8 cellular contexts compared by ENCODE assay signal in genomic region chr16:20675488-20676267, GRCh38. TPM values are rescaled to one million over a fixed set of nuclear protein-coding genes. Genes with fewer than 3 reads are reported as not detected.
DNase-seq lines count a peak whose midpoint lies in the region; ATAC-seq and TF ChIP-seq lines count a peak whose summit lies in the region.

No MANE protein-coding gene starts in this region.

- POLR2A ChIA-PET in SK-N-SH (lab: Yijun Ruan, JAX): no interaction called here

- no peaks in the 10 kb centered on the region for H3K9me2 ChIP-seq in SK-N-SH

- H3F3A ChIP-seq in SK-N-SH (replicated peaks; ENCODE audit: insufficient read depth): no peaks in the 10 kb centered on the region

- WGBS in SK-N-SH (ENCODE audit: low lambda C conversion rate): 26% methylated on average over 6 of the region's 6 CpGs
- WGBS in spleen, 5 donors: 2 to 7% (median 4%) methylated on average over 6 of the region's 6 CpGs

- H3K4me1 ChIP-seq in SK-N-SH (ENCODE audit: control insufficient read depth in 1 of 2, insufficient read depth in 2 of 2, low read depth in 1 of 2, low read length in 1 of 2) (no peaks in the 10 kb centered on the region; a peak in 1 of 4 replicates), iPS-20b (ENCODE audit: insufficient read depth, low read length) (peaks cover 32% of the 10 kb centered on the region), spleen (peaks cover 14 to 50% (median 39%) of the 10 kb centered on the region in 6 donors)

- DNase-seq in SK-N-SH (no peak), NCI-H1105 treated with DMSO at 0.1 percent for 48 hours (lab: John Stamatoyannopoulos, UW) (peak; percentile 29), spleen (peak; percentile 79), GDM1 (lab: John Stamatoyannopoulos, UW) (no peak)
- peak in 1 of 2 donors; percentile 17 for DNase-seq in activated naive CD4-positive, alpha-beta T cell treated with anti-CD3 and anti-CD28 coated beads, Interleukin-2, amount 50 U/mL, for 72 hours (ENCODE audit: low spot score in 2 of 2)

- no peaks in the 10 kb centered on the region for H4K20me1 ChIP-seq in SK-N-SH (ENCODE audit: insufficient read depth)

- H3K4me2 ChIP-seq in SK-N-SH: peak overlapping the region; percentile 19; the same call in 1 of the 2 replicates

- no peak overlapping the region for H3K4me3 ChIP-seq in SK-N-SH (ENCODE audit: low read depth in 2 of 2, low read length in 1 of 2)
- H3K4me3 ChIP-seq in iPS-20b (ENCODE audit: low read length): peak overlapping the region; percentile 62
- H3K4me3 ChIP-seq in spleen: peak overlapping the region; percentile 9 to 63 (median 34)

- H3K27me3 ChIP-seq in SK-N-SH (ENCODE audit: insufficient read depth): no peaks in the 10 kb centered on the region
- H3K27me3 ChIP-seq in iPS-20b (ENCODE audit: insufficient read depth, low read length): peaks cover 23% of the 10 kb centered on the region
- H3K27me3 ChIP-seq in spleen (replicated peaks in 1 of 7): no peaks in the 10 kb centered on the region

- H3K9ac ChIP-seq in SK-N-SH: no peak overlapping the region
- H3K9ac ChIP-seq in iPS-20b (ENCODE audit: low read depth, low read length): peak overlapping the region; percentile 65

- intact Hi-C loops in spleen (cut with DNase I; ENCODE audit: low total_unique reads): no loop called here

- no peaks in the 10 kb centered on the region for H3K9me3 Mint-ChIP-seq in activated naive CD4-positive, alpha-beta T cell treated with anti-CD3 and anti-CD28 coated beads, Interleukin-2, amount 50 U/mL, for 72 hours

- no peak overlapping the region for H2AFZ ChIP-seq in SK-N-SH (ENCODE audit: low read depth)

- H3K36me3 Mint-ChIP-seq in activated naive CD4-positive, alpha-beta T cell treated with anti-CD3 and anti-CD28 coated beads, Interleukin-2, amount 50 U/mL, for 72 hours: no peaks in the 10 kb centered on the region

- TF ChIP-seq RAD21 in SK-N-SH (IDR thresholded peaks at IDR 0.05; ENCODE audit: low read length): no peak

- no peaks in the 10 kb centered on the region for H3K79me2 ChIP-seq in SK-N-SH (ENCODE audit: insufficient read depth)

- H3K36me3 ChIP-seq in SK-N-SH (replicated peaks in 1 of 2; ENCODE audit: control insufficient read depth in 1 of 2, insufficient read depth in 2 of 2, low read length in 1 of 2) (no peaks in the 10 kb centered on the region), iPS-20b (ENCODE audit: insufficient read depth, low read depth, low read length) (no peaks in the 10 kb centered on the region), spleen (peaks cover 0 to 6% (median 0%) of the 10 kb centered on the region in 6 donors)

- H3K27ac ChIP-seq in SK-N-SH (ENCODE audit: low read depth in 2 of 2, low read length in 1 of 2) (no peak overlapping the region), iPS-20b (ENCODE audit: low read length) (peak overlapping the region; percentile 65), spleen (peak overlapping the region; percentile 39 to 83 (median 75))

- H3K9me3 ChIP-seq in SK-N-SH (no peaks in the 10 kb centered on the region), iPS-20b (ENCODE audit: insufficient read depth, low read depth, low read length) (no peaks in the 10 kb centered on the region), spleen (no peaks in the 10 kb centered on the region)

- TF ChIP-seq CTCF in SK-N-SH (IDR thresholded peaks at IDR 0.05): no peak
- no peak for TF ChIP-seq CTCF in spleen (IDR thresholded peaks at IDR 0.05 in 8 of 11, conservative IDR thresholded peaks at IDR 0.05 in 3 of 11)

- CTCF ChIA-PET in SK-N-SH (lab: Yijun Ruan, JAX): no interaction called here

- peak overlapping the region; percentile 18 to 26 for H3K27ac Mint-ChIP-seq in activated naive CD4-positive, alpha-beta T cell treated with anti-CD3 and anti-CD28 coated beads, Interleukin-2, amount 50 U/mL, for 72 hours

- TF ChIP-seq POLR2A in spleen (IDR thresholded peaks at IDR 0.05): no peak

- no peak for TF ChIP-seq EP300 in SK-N-SH (IDR thresholded peaks at IDR 0.05; ENCODE audit: borderline replicate concordance in 1 of 2, low read depth in 1 of 2, low read length in 1 of 2)

- ATAC-seq in SK-N-SH treated with all-trans-retinoic acid at 6 μM for 48 hours: no peak
- peak; percentile 77 for ATAC-seq in activated naive CD4-positive, alpha-beta T cell treated with anti-CD3 and anti-CD28 coated beads, Interleukin-2, amount 50 U/mL, for 72 hours
- no peak for ATAC-seq in HG02571 (IDR thresholded peaks at IDR 0.05; ENCODE audit: unreplicated experiment)

TF ChIP-seq in SK-N-SH, 30 proteins besides CTCF, POLR2A, EP300 and RAD21 (continues in another document):
- TF ChIP-seq NFIC (IDR thresholded peaks at IDR 0.05; ENCODE audit: borderline replicate concordance) (no peak), FOSL2 (IDR thresholded peaks at IDR 0.05; ENCODE audit: borderline replicate concordance, low read depth) (no peak), SIN3A (IDR thresholded peaks at IDR 0.05; ENCODE audit: borderline replicate concordance, low read depth, low read length) (no peak), ELF1 (IDR thresholded peaks at IDR 0.05) (no peak), POLR2AphosphoS5 (IDR thresholded peaks at IDR 0.05; ENCODE audit: low read depth, low read length) (no peak), YY1 (IDR thresholded peaks at IDR 0.05; ENCODE audit: low read depth) (no peak), TEAD4 (IDR thresholded peaks at IDR 0.05; ENCODE audit: borderline replicate concordance, insufficient read depth) (no peak), JUND (IDR thresholded peaks at IDR 0.05) (no peak), EZH2phosphoT487 (IDR thresholded peaks at IDR 0.05; ENCODE audit: borderline replicate concordance, low read depth) (no peak), RFX5 (IDR thresholded peaks at IDR 0.05; ENCODE audit: low read length) (no peak), SMC3 (IDR thresholded peaks at IDR 0.05; ENCODE audit: low read depth, low read length) (no peak), RXRA (IDR thresholded peaks at IDR 0.05; ENCODE audit: borderline replicate concordance, low read depth) (no peak), MEF2A (IDR thresholded peaks at IDR 0.05; ENCODE audit: borderline replicate concordance, low read depth) (no peak), TCF12 (IDR thresholded peaks at IDR 0.05) (no peak), FOXM1 (IDR thresholded peaks at IDR 0.05; ENCODE audit: low read depth) (no peak)
- TF ChIP-seq, protein P1, sequence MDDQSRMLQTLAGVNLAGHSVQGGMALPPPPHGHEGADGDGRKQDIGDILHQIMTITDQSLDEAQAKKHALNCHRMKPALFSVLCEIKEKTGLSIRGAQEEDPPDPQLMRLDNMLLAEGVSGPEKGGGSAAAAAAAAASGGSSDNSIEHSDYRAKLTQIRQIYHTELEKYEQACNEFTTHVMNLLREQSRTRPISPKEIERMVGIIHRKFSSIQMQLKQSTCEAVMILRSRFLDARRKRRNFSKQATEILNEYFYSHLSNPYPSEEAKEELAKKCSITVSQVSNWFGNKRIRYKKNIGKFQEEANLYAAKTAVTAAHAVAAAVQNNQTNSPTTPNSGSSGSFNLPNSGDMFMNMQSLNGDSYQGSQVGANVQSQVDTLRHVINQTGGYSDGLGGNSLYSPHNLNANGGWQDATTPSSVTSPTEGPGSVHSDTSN (IDR thresholded peaks at IDR 0.05): no peak

TF ChIP-seq in SK-N-SH treated with all-trans-retinoic acid at 6 μM for 48 hours, 23 proteins besides CTCF, POLR2A, EP300 and RAD21:
- TF ChIP-seq, protein P2, sequence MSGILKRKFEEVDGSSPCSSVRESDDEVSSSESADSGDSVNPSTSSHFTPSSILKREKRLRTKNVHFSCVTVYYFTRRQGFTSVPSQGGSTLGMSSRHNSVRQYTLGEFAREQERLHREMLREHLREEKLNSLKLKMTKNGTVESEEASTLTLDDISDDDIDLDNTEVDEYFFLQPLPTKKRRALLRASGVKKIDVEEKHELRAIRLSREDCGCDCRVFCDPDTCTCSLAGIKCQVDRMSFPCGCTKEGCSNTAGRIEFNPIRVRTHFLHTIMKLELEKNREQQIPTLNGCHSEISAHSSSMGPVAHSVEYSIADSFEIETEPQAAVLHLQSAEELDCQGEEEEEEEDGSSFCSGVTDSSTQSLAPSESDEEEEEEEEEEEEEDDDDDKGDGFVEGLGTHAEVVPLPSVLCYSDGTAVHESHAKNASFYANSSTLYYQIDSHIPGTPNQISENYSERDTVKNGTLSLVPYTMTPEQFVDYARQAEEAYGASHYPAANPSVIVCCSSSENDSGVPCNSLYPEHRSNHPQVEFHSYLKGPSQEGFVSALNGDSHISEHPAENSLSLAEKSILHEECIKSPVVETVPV (CRISPR knock-in tag; IDR thresholded peaks at IDR 0.05): no peak
- TF ChIP-seq ZC3H10 (CRISPR knock-in tag; IDR thresholded peaks at IDR 0.05) (no peak), ESRRG (CRISPR knock-in tag; IDR thresholded peaks at IDR 0.05) (no peak), BACH2 (CRISPR knock-in tag; IDR thresholded peaks at IDR 0.05; ENCODE audit: borderline replicate concordance) (no peak), TOX (CRISPR knock-in tag; IDR thresholded peaks at IDR 0.05; ENCODE audit: borderline replicate concordance) (no peak), ZFP30 (CRISPR knock-in tag; IDR thresholded peaks at IDR 0.05) (no peak), CREB5 (CRISPR knock-in tag; IDR thresholded peaks at IDR 0.05; ENCODE audit: low read depth) (no peak), CSDC2 (CRISPR knock-in tag; IDR thresholded peaks at IDR 0.05) (no peak), ARNTL (CRISPR knock-in tag; IDR thresholded peaks at IDR 0.05; ENCODE audit: borderline replicate concordance, low read depth) (no peak), ISL1 (CRISPR knock-in tag; IDR thresholded peaks at IDR 0.05) (no peak), ZNF565 (CRISPR knock-in tag; conservative IDR thresholded peaks at IDR 0.05; ENCODE audit: low read depth) (no peak)
TF ChIP-seq in SK-N-SH treated with all-trans-retinoic acid at 6 μM for 48 hours: peak in this region for 0.

RNA-seq across cellular contexts. Expression of gene ACSM1, which starts 21.8 kb away (rescaled TPM):
- not detected in 2 replicates for polyA plus RNA-seq in SK-N-SH (2012; rRNA removed)
- polyA plus RNA-seq in SK-N-SH (2012; cell fraction: cytosol; rRNA removed): not detected in 2 replicates
- polyA plus RNA-seq in SK-N-SH (2012; cell fraction: nucleus; rRNA removed): not detected in 2 replicates
- under 1 TPM; 0.31 to 0.55 TPM for total RNA-seq in activated naive CD4-positive, alpha-beta T cell treated with anti-CD3 and anti-CD28 coated beads, Interleukin-2, amount 50 U/mL, for 72 hours
- under 1 TPM in 3 of 7 donors, not detected in 4; 0.25 to 0.72 (median 0.44) TPM for total RNA-seq in spleen
- under 1 TPM; 0.26 to 0.47 (median 0.37) TPM for polyA plus RNA-seq in spleen

Comparison
In these comparisons a context has a peak if more than half of its experiments do, and no peak if none do; other contexts are left out.
1. DNase-seq: peak in NCI-H1105 treated with DMSO at 0.1 percent for 48 hours (single experiment) and spleen (single experiment); none in SK-N-SH (single experiment) and GDM1 (single experiment).
2. H3K27ac ChIP-seq: peak in iPS-20b (single experiment) and spleen (8 of 8); none in SK-N-SH (0 of 2).
3. H3K4me3 ChIP-seq: peak in iPS-20b (single experiment) and spleen (8 of 8); none in SK-N-SH (0 of 2).
4. ATAC-seq: peak in activated naive CD4-positive, alpha-beta T cell treated with anti-CD3 and anti-CD28 coated beads, Interleukin-2, amount 50 U/mL, for 72 hours (2 of 2); none in SK-N-SH treated with all-trans-retinoic acid at 6 μM for 48 hours (single experiment) and HG02571 (single experiment).